ENCODE assay signal across 8 cellular contexts in genomic region chr4:6332042-6332668, GRCh38.
DNase-seq lines count a peak whose midpoint lies in the region; ATAC-seq and TF ChIP-seq lines count a peak whose summit lies in the region.

No MANE protein-coding gene starts in this region.

- H3K27me3 ChIP-seq in esophagus squamous epithelium = peaks cover 0 to 55% (median 0%) of the 10 kb centered on the region in 4 donors

- intact Hi-C loops in esophagus squamous epithelium (cut with DNase I) = loop anchor here (10.0 kb wide), 1 partner anchor 213 kb away; no protein-coding TSS in a partner anchor
- intact Hi-C loops in posterior cingulate gyrus (cut with DNase I) = loop anchor here (5.0 kb wide), 1 partner anchor 215 kb away; no protein-coding TSS in a partner anchor

- ATAC-seq in GM21825 (IDR thresholded peaks at IDR 0.05; ENCODE audit: unreplicated experiment) (no peak), GM19452 (IDR thresholded peaks at IDR 0.05; ENCODE audit: unreplicated experiment) (no peak)

- TF ChIP-seq POLR2A in esophagus squamous epithelium (IDR thresholded peaks at IDR 0.05) = no peak

- peaks cover 0 to 6% (median 0%) of the 10 kb centered on the region in 3 donors for H3K9me3 ChIP-seq in esophagus squamous epithelium

- WGBS in esophagus squamous epithelium, 2 donors = 40 to 52% methylated on average over 5 to 7 of the region's 18 CpGs

- peaks cover 0 to 51% (median 9%) of the 10 kb centered on the region in 3 donors for H3K36me3 ChIP-seq in esophagus squamous epithelium

- H3K4me1 ChIP-seq in esophagus squamous epithelium = peaks cover 0 to 3% (median 0%) of the 10 kb centered on the region in 3 donors

- no peak overlapping the region for H3K4me3 ChIP-seq in esophagus squamous epithelium

- no peak overlapping the region for H3K27ac ChIP-seq in esophagus squamous epithelium

- DNase-seq in activated gamma-delta T cell treated with Interleukin-2 at 50 U/mL for 16 hours (peak; percentile 16), activated gamma-delta T cell (lab: John Stamatoyannopoulos, UW) (no peak), OCI-M1 (lab: John Stamatoyannopoulos, UW) (peak; percentile 15), esophagus squamous epithelium (lab: John Stamatoyannopoulos, UW) (no peak), posterior cingulate gyrus (peak in 7 of 10 donors; percentile 38 to 86 (median 51)), NCI-H2081 (lab: John Stamatoyannopoulos, UW) (no peak)

- TF ChIP-seq CTCF in esophagus squamous epithelium (IDR thresholded peaks at IDR 0.05) = peak; percentile 13 to 66 (median 54)

Comparison
In these comparisons a context has a peak if more than half of its experiments do, and no peak if none do; other contexts are left out.
1. DNase-seq: peak in activated gamma-delta T cell treated with Interleukin-2 at 50 U/mL for 16 hours (single experiment), OCI-M1 (single experiment) and posterior cingulate gyrus (7 of 10); none in activated gamma-delta T cell (single experiment), esophagus squamous epithelium (single experiment) and NCI-H2081 (0 of 2).